Comparison of ENCODE assay signal across 1 cellular context in the genomic region with DNA sequence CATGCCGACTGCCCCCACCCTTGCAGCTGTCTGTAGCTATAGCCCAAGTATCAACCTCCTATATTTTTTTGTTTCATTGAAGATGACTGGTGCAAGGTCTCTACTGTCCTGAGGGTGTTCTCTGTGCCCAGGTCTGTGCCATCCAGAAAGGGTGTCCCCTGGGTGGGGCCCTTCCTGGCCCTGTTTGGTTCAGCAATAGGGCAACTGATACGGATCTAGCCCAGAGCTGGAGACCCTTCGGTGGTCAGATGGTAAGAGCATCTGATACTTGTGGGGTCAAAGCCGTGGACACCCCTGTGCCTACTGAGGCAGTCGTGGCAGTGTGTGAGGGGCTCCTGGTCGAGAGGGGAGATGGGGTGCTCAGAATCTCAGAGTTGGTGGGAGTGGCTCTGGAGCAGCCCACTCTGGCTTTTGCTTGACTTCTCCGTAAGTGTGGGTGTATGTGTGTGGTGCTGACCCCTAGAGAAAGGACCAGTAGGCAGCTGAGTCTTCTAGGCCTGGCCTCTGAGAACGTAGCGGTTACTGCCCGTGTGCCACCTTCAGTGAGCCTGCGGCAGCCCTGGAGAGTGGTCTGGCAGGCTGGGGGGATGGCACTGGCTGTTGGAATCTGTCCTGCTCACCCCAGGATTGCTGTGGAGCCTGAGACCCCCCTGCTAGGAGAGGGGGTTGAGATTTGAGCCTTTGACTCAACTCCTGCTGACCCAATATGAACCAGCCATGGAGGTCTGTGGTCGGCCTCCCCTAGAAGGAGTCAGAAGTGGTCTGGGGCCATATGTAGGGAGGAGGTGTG.
TF ChIP-seq lines count a peak whose summit lies in the region.

No MANE protein-coding gene starts in this region.

TF ChIP-seq in A549, 52 proteins besides CTCF, POLR2A, EP300 and RAD21:
- no peak for TF ChIP-seq NFE2L2 (conservative IDR thresholded peaks at IDR 0.05; ENCODE audit: low read length)
- TF ChIP-seq ATOH8 (CRISPR knock-in tag; IDR thresholded peaks at IDR 0.05; ENCODE audit: low read depth) = no peak
- TF ChIP-seq PBX3 (IDR thresholded peaks at IDR 0.05) = no peak
- no peak for TF ChIP-seq FOSL2 (IDR thresholded peaks at IDR 0.05)
- TF ChIP-seq FOSL2 (CRISPR knock-in tag; IDR thresholded peaks at IDR 0.05) = no peak
- TF ChIP-seq RNF2 (IDR thresholded peaks at IDR 0.05; ENCODE audit: borderline replicate concordance, low read depth) = no peak
- no peak for TF ChIP-seq SMC3 (IDR thresholded peaks at IDR 0.05)
- TF ChIP-seq ZC3H11A (IDR thresholded peaks at IDR 0.05) = no peak
- no peak for TF ChIP-seq CHD2 (IDR thresholded peaks at IDR 0.05; ENCODE audit: low read length, partially characterized antibody)
- TF ChIP-seq, protein P1, sequence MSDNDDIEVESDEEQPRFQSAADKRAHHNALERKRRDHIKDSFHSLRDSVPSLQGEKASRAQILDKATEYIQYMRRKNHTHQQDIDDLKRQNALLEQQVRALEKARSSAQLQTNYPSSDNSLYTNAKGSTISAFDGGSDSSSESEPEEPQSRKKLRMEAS (IDR thresholded peaks at IDR 0.05) = no peak
- TF ChIP-seq RFX5 (IDR thresholded peaks at IDR 0.05) = no peak
- no peak for TF ChIP-seq CHD4 (IDR thresholded peaks at IDR 0.05; ENCODE audit: borderline replicate concordance)
- TF ChIP-seq USF2 (IDR thresholded peaks at IDR 0.05) = no peak
- TF ChIP-seq REST (IDR thresholded peaks at IDR 0.05) = no peak
